Comparison of ENCODE assay signal across 8 cellular contexts in genomic region chr17:18261146-18261515, GRCh38. TPM values are rescaled to one million over a fixed set of nuclear protein-coding genes. Genes with fewer than 3 reads are reported as not detected.
DNase-seq lines count a peak whose midpoint lies in the region; ATAC-seq and TF ChIP-seq lines count a peak whose summit lies in the region.

No MANE protein-coding gene starts in this region.

- H3K79me2 ChIP-seq in SU-DHL-6 (ENCODE audit: insufficient read depth, low read length): peaks cover 14% of the 10 kb centered on the region; the same call in 1 of the 2 replicates

- H3K4me1 Mint-ChIP-seq in stimulated activated naive B cell treated with anti-CD40 and anti-IgM and Interleukin-4, amounts not matched to agents 10 μg/mL and 1 μg/mL and 100 μg/mL, for 72 hours: peaks cover 26 to 55% of the 10 kb centered on the region in 2 donors

- H3K9ac ChIP-seq in SU-DHL-6 (ENCODE audit: low read length): peak overlapping the region; percentile 79

- H4K20me1 ChIP-seq in SU-DHL-6 (ENCODE audit: low read depth, low read length): no peaks in the 10 kb centered on the region

- H3K27ac Mint-ChIP-seq in stimulated activated naive B cell treated with anti-CD40 and anti-IgM and Interleukin-4, amounts not matched to agents 10 μg/mL and 1 μg/mL and 100 μg/mL, for 72 hours: peak overlapping the region; percentile 91

- no peaks in the 10 kb centered on the region for H3K27me3 Mint-ChIP-seq in stimulated activated naive B cell treated with anti-CD40 and anti-IgM and Interleukin-4, amounts not matched to agents 10 μg/mL and 1 μg/mL and 100 μg/mL, for 72 hours

- H3K9me2 ChIP-seq in SU-DHL-6 (replicated peaks; ENCODE audit: insufficient read depth, low read length): no peaks in the 10 kb centered on the region

- peaks cover 22 to 48% of the 10 kb centered on the region in 2 donors for H3K4me1 ChIP-seq in left lung

- H3K9me3 ChIP-seq in SU-DHL-6 (ENCODE audit: insufficient read depth, low read length) (no peaks in the 10 kb centered on the region), left lung (no peaks in the 10 kb centered on the region)

- intact Hi-C loops in left lung (cut with DNase I): no loop called here

- peak overlapping the region; percentile 72 for H2AFZ ChIP-seq in SU-DHL-6 (ENCODE audit: low read depth, low read length, severe bottlenecking)

- peak overlapping the region; percentile 84 for H3K4me3 ChIP-seq in SU-DHL-6 (ENCODE audit: insufficient read depth, low read length, poor library complexity, severe bottlenecking)
- H3K4me3 ChIP-seq in coronary artery: peak overlapping the region; percentile 90
- H3K4me3 ChIP-seq in left lung: peak overlapping the region; percentile 89 to 94

- DNase-seq in DMS53 (lab: John Stamatoyannopoulos, UW): peak; percentile 89
- DNase-seq in HCEC 1CT: peak; percentile 45
- peak; percentile 88 for DNase-seq in coronary artery (ENCODE audit: low spot score)
- peak; percentile 88 to 90 for DNase-seq in left lung
- DNase-seq in stimulated activated naive B cell treated with anti-CD40 and anti-IgM and Interleukin-4, amounts not matched to agents 10 μg/mL and 1 μg/mL and 100 μg/mL, for 72 hours: peak; percentile 34
- no peak for DNase-seq in NCI-H2081 (lab: John Stamatoyannopoulos, UW)

- ATAC-seq in left lung (peak; percentile 71), HG02970 (IDR thresholded peaks at IDR 0.05; ENCODE audit: low FRiP score, unreplicated experiment) (no peak)
- peak; percentile 32 to 40 for ATAC-seq in stimulated activated naive B cell treated with anti-CD40 and anti-IgM and Interleukin-4, amounts not matched to agents 10 μg/mL and 1 μg/mL and 100 μg/mL, for 72 hours (replicated peaks)

- TF ChIP-seq CTCF in SU-DHL-6 (IDR thresholded peaks at IDR 0.05; ENCODE audit: insufficient read depth, low read length, poor library complexity, severe bottlenecking) (no peak), coronary artery (IDR thresholded peaks at IDR 0.05) (no peak), left lung (IDR thresholded peaks at IDR 0.05) (no peak)

- H3K4me3 Mint-ChIP-seq in stimulated activated naive B cell treated with anti-CD40 and anti-IgM and Interleukin-4, amounts not matched to agents 10 μg/mL and 1 μg/mL and 100 μg/mL, for 72 hours: peak overlapping the region; percentile 84 to 90

- H3K9me3 Mint-ChIP-seq in stimulated activated naive B cell treated with anti-CD40 and anti-IgM and Interleukin-4, amounts not matched to agents 10 μg/mL and 1 μg/mL and 100 μg/mL, for 72 hours: no peaks in the 10 kb centered on the region

- H3K27ac ChIP-seq in SU-DHL-6 (ENCODE audit: low read depth, low read length): peak overlapping the region; percentile 73
- H3K27ac ChIP-seq in coronary artery: peak overlapping the region; percentile 96 to 97
- H3K27ac ChIP-seq in left lung: peak overlapping the region; percentile 86 to 88

- H3K27me3 ChIP-seq in SU-DHL-6 (ENCODE audit: low read length) (no peaks in the 10 kb centered on the region), left lung (no peaks in the 10 kb centered on the region)

- H3K36me3 ChIP-seq in SU-DHL-6 (ENCODE audit: low read length) (no peaks in the 10 kb centered on the region), left lung (peaks cover 0 to 36% of the 10 kb centered on the region in 2 donors)

- peak overlapping the region; percentile 88 for H3K4me2 ChIP-seq in SU-DHL-6 (ENCODE audit: low read depth, low read length, poor library complexity, severe bottlenecking)

- H3F3A ChIP-seq in SU-DHL-6 (ENCODE audit: insufficient read depth): peaks cover 6% of the 10 kb centered on the region; the same call in 1 of the 2 replicates

- peaks cover 12 to 15% of the 10 kb centered on the region in 2 donors for H3K36me3 Mint-ChIP-seq in stimulated activated naive B cell treated with anti-CD40 and anti-IgM and Interleukin-4, amounts not matched to agents 10 μg/mL and 1 μg/mL and 100 μg/mL, for 72 hours

RNA-seq across cellular contexts. Expression of gene MIEF2, which starts 0.7 kb away (rescaled TPM):
- total RNA-seq in left lung: 10 to 100 TPM in 1 of 2 donors, 1 to 10 TPM in 1; 9.0 to 16.3 TPM

RNA-seq across cellular contexts. Expression of gene FLII, which starts 2.6 kb away (rescaled TPM):
- total RNA-seq in left lung: 100 to 1,000 TPM; 313 to 381 TPM

RNA-seq across cellular contexts. Expression of gene LLGL1, which starts 35.7 kb away (rescaled TPM):
- 10 to 100 TPM; 14.4 to 17.8 TPM for total RNA-seq in left lung

RNA-seq across cellular contexts. Expression of gene TOP3A, which starts 53.7 kb away (rescaled TPM):
- total RNA-seq in left lung: 10 to 100 TPM; 24.7 to 43.8 TPM

RNA-seq across cellular contexts. Expression of gene SMCR8, which starts 54.0 kb away (rescaled TPM):
- 10 to 100 TPM; 16.7 to 23.4 TPM for total RNA-seq in left lung

Comparison
In these comparisons a context has a peak if more than half of its experiments do, and no peak if none do; other contexts are left out.
1. DNase-seq: peak in DMS53 (single experiment), HCEC 1CT (single experiment), coronary artery (single experiment), left lung (2 of 2) and stimulated activated naive B cell treated with anti-CD40 and anti-IgM and Interleukin-4, amounts not matched to agents 10 μg/mL and 1 μg/mL and 100 μg/mL, for 72 hours (single experiment); none in NCI-H2081 (0 of 2).
2. Peak in every context shown above with its lines, with median percentiles within 50 percentile points of each other: H3K27ac ChIP-seq and H3K4me3 ChIP-seq.